In genomic region chr15:42547926-42548257, GRCh38 we compare ENCODE assay signal across 8 cellular contexts. TPM values are rescaled to one million over a fixed set of nuclear protein-coding genes. Genes with fewer than 3 reads are reported as not detected.
A peak's percentile ranks its signal among the peaks of the same experiment; 100 is the strongest.
DNase-seq lines count a peak whose midpoint lies in the region; ATAC-seq and TF ChIP-seq lines count a peak whose summit lies in the region.

No MANE protein-coding gene starts in this region.

- CTCF ChIA-PET in AG04450 (lab: Charles Lee) (interaction anchor here (1.1 to 2.8 kb wide), 2 partner anchors 12 to 104 kb away, joined by 3 to 7 read pairs; no protein-coding TSS in a partner anchor), GM10248 (lab: Yijun Ruan, JAX) (interaction anchor here (1.0 to 2.0 kb wide), 7 partner anchors 11 to 104 kb away, joined by 3 to 6 read pairs (median 4); no protein-coding TSS in a partner anchor)

- H3K9ac ChIP-seq in SU-DHL-6 (ENCODE audit: low read length) (peak overlapping the region; percentile 92), fibroblast of lung (ENCODE audit: insufficient read depth, low read length) (peak overlapping the region; percentile 71), neuronal stem cell (ENCODE audit: low read depth, low read length, poor library complexity) (peak overlapping the region; percentile 56)

- peaks cover 59% of the 10 kb centered on the region for H3K79me2 ChIP-seq in SU-DHL-6 (ENCODE audit: insufficient read depth, low read length)
- peaks cover 42% of the 10 kb centered on the region for H3K79me2 ChIP-seq in fibroblast of lung (ENCODE audit: control insufficient read depth, insufficient read depth, low read length)

- H3K4me3 ChIP-seq in AG04450 (ENCODE audit: low read depth, low read length): peak overlapping the region; percentile 100
- H3K4me3 ChIP-seq in SU-DHL-6 (ENCODE audit: insufficient read depth, low read length, poor library complexity, severe bottlenecking): peak overlapping the region; percentile 80
- peak overlapping the region; percentile 54 to 99 (median 76) for H3K4me3 ChIP-seq in fibroblast of lung (replicated peaks in 1 of 4; ENCODE audit: control extremely low read depth in 1 of 4, insufficient read depth in 1 of 4, low read depth in 3 of 4, low read length in 4 of 4)
- H3K4me3 ChIP-seq in neuronal stem cell (ENCODE audit: low read length in 2 of 2): peak overlapping the region; percentile 81 to 92

- peaks cover 10% of the 10 kb centered on the region for H3K36me3 ChIP-seq in SU-DHL-6 (ENCODE audit: low read length)
- H3K36me3 ChIP-seq in fibroblast of lung (ENCODE audit: control insufficient read depth, insufficient read depth, low read length): peaks cover 4% of the 10 kb centered on the region
- H3K36me3 ChIP-seq in neuronal stem cell (replicated peaks in 1 of 2; ENCODE audit: control insufficient read depth in 2 of 2, insufficient read depth in 2 of 2, low read length in 2 of 2): peaks cover 0 to 56% of the 10 kb centered on the region in 2 donors

- peak overlapping the region; percentile 73 for H3K27ac ChIP-seq in AG04450 (ENCODE audit: low read depth, low read length)
- H3K27ac ChIP-seq in SU-DHL-6 (ENCODE audit: low read depth, low read length): peak overlapping the region; percentile 51; the same call in 1 of the 2 replicates
- H3K27ac ChIP-seq in fibroblast of lung (ENCODE audit: insufficient read depth, low read length): peak overlapping the region; percentile 80
- no peak overlapping the region for H3K27ac ChIP-seq in neuronal stem cell (replicated peaks; ENCODE audit: low read length)

- no peak overlapping the region for H3K18ac ChIP-seq in neuronal stem cell (ENCODE audit: low read length)

- H2AFZ ChIP-seq in SU-DHL-6 (ENCODE audit: low read depth, low read length, severe bottlenecking) (peak overlapping the region; percentile 87), fibroblast of lung (ENCODE audit: low read length) (peak overlapping the region; percentile 96), neuronal stem cell (ENCODE audit: low read length) (peak overlapping the region; percentile 97)

- H3K4me1 ChIP-seq in fibroblast of lung (ENCODE audit: control insufficient read depth, extremely low read depth, insufficient read depth, low read length): peaks cover 4% of the 10 kb centered on the region
- H3K4me1 ChIP-seq in neuronal stem cell (ENCODE audit: control insufficient read depth in 2 of 2, insufficient read depth in 1 of 2, low read depth in 1 of 2, low read length in 2 of 2): peaks cover 2 to 12% of the 10 kb centered on the region in 2 donors

- H3K14ac ChIP-seq in neuronal stem cell (ENCODE audit: low read length): no peak overlapping the region

- no peak for TF ChIP-seq CTCF in AG04450 (IDR thresholded peaks at IDR 0.05; ENCODE audit: low read depth, low read length)
- no peak for TF ChIP-seq CTCF in SU-DHL-6 (IDR thresholded peaks at IDR 0.05; ENCODE audit: insufficient read depth, low read length, poor library complexity, severe bottlenecking)
- TF ChIP-seq CTCF in fibroblast of lung (conservative IDR thresholded peaks at IDR 0.05 in 1 of 2, IDR thresholded peaks at IDR 0.05 in 1 of 2; ENCODE audit: low read depth in 1 of 2, low read length in 2 of 2): no peak
- TF ChIP-seq CTCF in GM10248 (IDR thresholded peaks at IDR 0.05; ENCODE audit: control extremely low read depth, extremely low read depth, low read depth, missing control alignments): no peak

- H4K8ac ChIP-seq in neuronal stem cell (ENCODE audit: low read depth, low read length): no peak overlapping the region

- H3K4ac ChIP-seq in neuronal stem cell (ENCODE audit: low read length): no peak overlapping the region

- H3K79me1 ChIP-seq in neuronal stem cell (ENCODE audit: low read depth, low read length): peaks cover 3% of the 10 kb centered on the region

- H3F3A ChIP-seq in SU-DHL-6 (ENCODE audit: insufficient read depth): 0 out of 2 replicates have a peak, but pooled peaks cover 3% of the 10 kb centered on the region

- no peak overlapping the region for H4K91ac ChIP-seq in neuronal stem cell (ENCODE audit: low read depth, low read length, poor library complexity)

- H3K27me3 ChIP-seq in AG04450 (ENCODE audit: control insufficient read depth, insufficient read depth, low read length) (no peaks in the 10 kb centered on the region), SU-DHL-6 (ENCODE audit: low read length) (no peaks in the 10 kb centered on the region), fibroblast of lung (ENCODE audit: control insufficient read depth, insufficient read depth, low read length) (no peaks in the 10 kb centered on the region), neuronal stem cell (ENCODE audit: control insufficient read depth in 3 of 3, insufficient read depth in 3 of 3, low read depth in 1 of 3, low read length in 3 of 3) (no peaks in the 10 kb centered on the region)

- POLR2A ChIA-PET in AG04450 (lab: Yijun Ruan, JAX): interaction anchor here (0.6 to 1.9 kb wide), 5 partner anchors 9 to 1579 kb away, joined by 3 to 8 read pairs (median 5); partner anchors contain the start of genes SNAP23 and ZNF106
- POLR2A ChIA-PET in GM10248 (lab: Yijun Ruan, JAX): interaction anchor here (0.6 kb wide), 2 partner anchors 28 to 93 kb away, joined by 3 to 5 read pairs; partner anchors contain the start of gene STARD9

- ATAC-seq in GM21390 (IDR thresholded peaks at IDR 0.05; ENCODE audit: unreplicated experiment) (peak; percentile 5), GM19452 (IDR thresholded peaks at IDR 0.05; ENCODE audit: unreplicated experiment) (no peak)

- H2BK15ac ChIP-seq in neuronal stem cell (ENCODE audit: low read length): no peak overlapping the region

- DNase-seq in AG04450 (ENCODE audit: low read depth, low spot score) (no peak), fibroblast of lung (ENCODE audit: low read depth in 2 of 2) (peak in 1 of 2 donors; percentile 53), neuronal stem cell (ENCODE audit: low spot score) (no peak), GM10248 (ENCODE audit: extremely low spot score) (no peak)
- DNase-seq in stimulated activated CD4-positive, alpha-beta T cell treated with anti-CD3 and anti-CD28 coated beads, Interleukin-1b, Interleukin-23, amount 100 ng/mL, for 48 hours: no peak

- no peak overlapping the region for H2BK120ac ChIP-seq in neuronal stem cell (ENCODE audit: low read depth, low read length)

- H3K9me2 ChIP-seq in SU-DHL-6 (replicated peaks; ENCODE audit: insufficient read depth, low read length): no peaks in the 10 kb centered on the region

- H3K23ac ChIP-seq in neuronal stem cell (ENCODE audit: low read depth, low read length, poor library complexity): no peak overlapping the region

- peak overlapping the region; percentile 27 for H2BK5ac ChIP-seq in neuronal stem cell (ENCODE audit: low read length)

- H3K9me3 ChIP-seq in AG04450 (ENCODE audit: control insufficient read depth, insufficient read depth, low read length) (no peaks in the 10 kb centered on the region; the same call in 1 of the 2 replicates), SU-DHL-6 (ENCODE audit: insufficient read depth, low read length) (no peaks in the 10 kb centered on the region), fibroblast of lung (ENCODE audit: control insufficient read depth, insufficient read depth, low read depth, low read length) (no peaks in the 10 kb centered on the region), neuronal stem cell (replicated peaks in 1 of 2; ENCODE audit: control insufficient read depth in 2 of 2, insufficient read depth in 1 of 2, low read depth in 1 of 2, low read length in 2 of 2) (no peaks in the 10 kb centered on the region)

- H4K20me1 ChIP-seq in SU-DHL-6 (ENCODE audit: low read depth, low read length) (no peaks in the 10 kb centered on the region; the same call in 1 of the 2 replicates), fibroblast of lung (ENCODE audit: control insufficient read depth, extremely low read depth, insufficient read depth, low read length) (no peaks in the 10 kb centered on the region)

- no CpG with 5 or more reads among the region's 9 CpGs for WGBS in neuronal stem cell (ENCODE audit: extremely low coverage in 2 of 2, insufficient read length in 2 of 2, insufficient replicate concordance in 1 of 2), 2 donors

- H3K4me2 ChIP-seq in SU-DHL-6 (ENCODE audit: low read depth, low read length, poor library complexity, severe bottlenecking) (peak overlapping the region; percentile 79), fibroblast of lung (ENCODE audit: extremely low read depth, insufficient read depth, low read length) (peak overlapping the region; percentile 94), neuronal stem cell (ENCODE audit: insufficient read depth, low read length, poor library complexity, severe bottlenecking) (peak overlapping the region; percentile 72)

- no peak overlapping the region for H2BK12ac ChIP-seq in neuronal stem cell (ENCODE audit: low read length)

- H2AK5ac ChIP-seq in neuronal stem cell (ENCODE audit: low read depth, low read length): no peak overlapping the region

RNA-seq across cellular contexts. Expression of gene LRRC57, which starts 0.7 kb away (rescaled TPM):
- 18.2 and 18.3 TPM in 2 replicates for polyA plus RNA-seq in AG04450 (2011; rRNA removed)
- polyA minus RNA-seq in AG04450 (2011; rRNA and poly(A)+ RNA removed): 5.7 and 9.7 TPM in 2 replicates
- 10.3 and 13.9 TPM in 2 replicates for total RNA-seq in fibroblast of lung
- polyA plus RNA-seq in fibroblast of lung: 17.1 and 19.3 TPM in 2 replicates
- 10.3 and 11.3 TPM in 2 replicates for polyA plus RNA-seq in fibroblast of lung (2012)
- 5.5 and 7.4 TPM in 2 replicates for polyA minus RNA-seq in fibroblast of lung (ENCODE audit: low replicate concordance)
- 8.5 TPM for polyA plus RNA-seq in neuronal stem cell (2013, experiment 1 of 2)
- polyA plus RNA-seq in neuronal stem cell (2013, experiment 2 of 2): 9.2 TPM

RNA-seq across cellular contexts. Expression of gene HAUS2, which starts 0.7 kb away (rescaled TPM):
- polyA plus RNA-seq in AG04450 (2011; rRNA removed) (26.4 and 30.6 TPM in 2 replicates), fibroblast of lung (26.2 and 30.4 TPM in 2 replicates)
- 6.8 and 7.9 TPM in 2 replicates for polyA minus RNA-seq in AG04450 (2011; rRNA and poly(A)+ RNA removed)
- 19.8 and 25.3 TPM in 2 replicates for total RNA-seq in fibroblast of lung
- polyA plus RNA-seq in fibroblast of lung (2012): 13.6 and 18.3 TPM in 2 replicates
- 2.0 and 2.6 TPM in 2 replicates for polyA minus RNA-seq in fibroblast of lung (ENCODE audit: low replicate concordance)
- polyA plus RNA-seq in neuronal stem cell (2013, experiment 1 of 2): 17.2 TPM
- 18.4 TPM for polyA plus RNA-seq in neuronal stem cell (2013, experiment 2 of 2)

RNA-seq across cellular contexts. Expression of gene STARD9, which starts 27.5 kb away (rescaled TPM):
- polyA plus RNA-seq in AG04450 (2011; rRNA removed) (2.2 and 3.0 TPM in 2 replicates), fibroblast of lung (1.2 and 2.5 TPM in 2 replicates)
- polyA minus RNA-seq in AG04450 (2011; rRNA and poly(A)+ RNA removed): 6.2 and 6.3 TPM in 2 replicates
- 4.4 and 8.3 TPM in 2 replicates for total RNA-seq in fibroblast of lung
- polyA plus RNA-seq in fibroblast of lung (2012): 0.98 and 2.6 TPM in 2 replicates
- polyA minus RNA-seq in fibroblast of lung (ENCODE audit: low replicate concordance): 7.0 and 11.0 TPM in 2 replicates
- 3.1 TPM for polyA plus RNA-seq in neuronal stem cell (2013, experiment 1 of 2)
- polyA plus RNA-seq in neuronal stem cell (2013, experiment 2 of 2): 3.0 TPM

RNA-seq across cellular contexts. Expression of gene SNAP23, which starts 52.5 kb away (rescaled TPM):
- 65.9 and 83.7 TPM in 2 replicates for polyA plus RNA-seq in AG04450 (2011; rRNA removed)
- 33.1 and 41.8 TPM in 2 replicates for polyA minus RNA-seq in AG04450 (2011; rRNA and poly(A)+ RNA removed)
- total RNA-seq in fibroblast of lung: 79.1 and 84.6 TPM in 2 replicates
- polyA plus RNA-seq in fibroblast of lung: 56.8 and 80.9 TPM in 2 replicates
- 45.7 and 57.0 TPM in 2 replicates for polyA plus RNA-seq in fibroblast of lung (2012)
- 5.9 and 7.2 TPM in 2 replicates for polyA minus RNA-seq in fibroblast of lung (ENCODE audit: low replicate concordance)
- 27.0 TPM for polyA plus RNA-seq in neuronal stem cell (2013, experiment 1 of 2)
- polyA plus RNA-seq in neuronal stem cell (2013, experiment 2 of 2): 27.9 TPM

RNA-seq across cellular contexts. Expression of gene ZNF106, which starts 57.0 kb away (rescaled TPM):
- polyA plus RNA-seq in AG04450 (2011; rRNA removed) (60.8 and 67.4 TPM in 2 replicates), fibroblast of lung (49.5 and 54.4 TPM in 2 replicates)
- polyA minus RNA-seq in AG04450 (2011; rRNA and poly(A)+ RNA removed): 140 and 201 TPM in 2 replicates
- 109 and 149 TPM in 2 replicates for total RNA-seq in fibroblast of lung
- 34.1 and 51.1 TPM in 2 replicates for polyA plus RNA-seq in fibroblast of lung (2012)
- polyA minus RNA-seq in fibroblast of lung (ENCODE audit: low replicate concordance): 62.2 and 117 TPM in 2 replicates
- polyA plus RNA-seq in neuronal stem cell (2013, experiment 1 of 2): 22.2 TPM
- polyA plus RNA-seq in neuronal stem cell (2013, experiment 2 of 2): 22.4 TPM
